In genomic region chr19:55601127-55601526, GRCh38 we compare ENCODE assay signal across 1 cellular context.
TF ChIP-seq lines count a peak whose summit lies in the region.

No MANE protein-coding gene starts in this region.

TF ChIP-seq in HepG2, 621 proteins besides CTCF, POLR2A, EP300 and RAD21:
- TF ChIP-seq ARHGAP35 (CRISPR knock-in tag; IDR thresholded peaks at IDR 0.05; ENCODE audit: borderline replicate concordance) (no peak), HOXA5 (CRISPR knock-in tag; IDR thresholded peaks at IDR 0.05) (no peak), ZMYM3 (CRISPR knock-in tag; IDR thresholded peaks at IDR 0.05) (peak; percentile 83), ZNF263 (CRISPR knock-in tag; IDR thresholded peaks at IDR 0.05) (no peak), ZNF792 (CRISPR knock-in tag; IDR thresholded peaks at IDR 0.05) (0 out of 2 replicates have a peak, but pooled peaks have one; percentile 21), MTF1 (CRISPR knock-in tag; IDR thresholded peaks at IDR 0.05) (no peak), CREM (IDR thresholded peaks at IDR 0.05) (no peak), CREM (CRISPR knock-in tag; IDR thresholded peaks at IDR 0.05) (0 out of 2 replicates have a peak, but pooled peaks have one; percentile 1), AFF4 (CRISPR knock-in tag; IDR thresholded peaks at IDR 0.05) (0 out of 2 replicates have a peak, but pooled peaks have one; percentile 25), ZNF501 (CRISPR knock-in tag; IDR thresholded peaks at IDR 0.05) (peak; percentile 40; the same call in 1 of the 2 replicates), ZNF629 (CRISPR knock-in tag; conservative IDR thresholded peaks at IDR 0.05) (peak; percentile 89), KLF11 (CRISPR knock-in tag; IDR thresholded peaks at IDR 0.05) (0 out of 2 replicates have a peak, but pooled peaks have one; percentile 16)
- TF ChIP-seq, protein P1, sequence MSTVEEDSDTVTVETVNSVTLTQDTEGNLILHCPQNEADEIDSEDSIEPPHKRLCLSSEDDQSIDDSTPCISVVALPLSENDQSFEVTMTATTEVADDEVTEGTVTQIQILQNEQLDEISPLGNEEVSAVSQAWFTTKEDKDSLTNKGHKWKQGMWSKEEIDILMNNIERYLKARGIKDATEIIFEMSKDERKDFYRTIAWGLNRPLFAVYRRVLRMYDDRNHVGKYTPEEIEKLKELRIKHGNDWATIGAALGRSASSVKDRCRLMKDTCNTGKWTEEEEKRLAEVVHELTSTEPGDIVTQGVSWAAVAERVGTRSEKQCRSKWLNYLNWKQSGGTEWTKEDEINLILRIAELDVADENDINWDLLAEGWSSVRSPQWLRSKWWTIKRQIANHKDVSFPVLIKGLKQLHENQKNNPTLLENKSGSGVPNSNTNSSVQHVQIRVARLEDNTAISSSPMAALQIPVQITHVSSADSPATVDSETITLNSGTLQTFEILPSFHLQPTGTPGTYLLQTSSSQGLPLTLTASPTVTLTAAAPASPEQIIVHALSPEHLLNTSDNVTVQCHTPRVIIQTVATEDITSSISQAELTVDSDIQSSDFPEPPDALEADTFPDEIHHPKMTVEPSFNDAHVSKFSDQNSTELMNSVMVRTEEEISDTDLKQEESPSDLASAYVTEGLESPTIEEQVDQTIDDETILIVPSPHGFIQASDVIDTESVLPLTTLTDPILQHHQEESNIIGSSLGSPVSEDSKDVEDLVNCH (CRISPR knock-in tag; IDR thresholded peaks at IDR 0.05), result no peak
- TF ChIP-seq, protein P2, sequence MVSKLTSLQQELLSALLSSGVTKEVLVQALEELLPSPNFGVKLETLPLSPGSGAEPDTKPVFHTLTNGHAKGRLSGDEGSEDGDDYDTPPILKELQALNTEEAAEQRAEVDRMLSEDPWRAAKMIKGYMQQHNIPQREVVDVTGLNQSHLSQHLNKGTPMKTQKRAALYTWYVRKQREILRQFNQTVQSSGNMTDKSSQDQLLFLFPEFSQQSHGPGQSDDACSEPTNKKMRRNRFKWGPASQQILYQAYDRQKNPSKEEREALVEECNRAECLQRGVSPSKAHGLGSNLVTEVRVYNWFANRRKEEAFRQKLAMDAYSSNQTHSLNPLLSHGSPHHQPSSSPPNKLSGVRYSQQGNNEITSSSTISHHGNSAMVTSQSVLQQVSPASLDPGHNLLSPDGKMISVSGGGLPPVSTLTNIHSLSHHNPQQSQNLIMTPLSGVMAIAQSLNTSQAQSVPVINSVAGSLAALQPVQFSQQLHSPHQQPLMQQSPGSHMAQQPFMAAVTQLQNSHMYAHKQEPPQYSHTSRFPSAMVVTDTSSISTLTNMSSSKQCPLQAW (CRISPR knock-in tag; IDR thresholded peaks at IDR 0.05), result 0 out of 2 replicates have a peak, but pooled peaks have one; percentile 40
- TF ChIP-seq, protein P3, sequence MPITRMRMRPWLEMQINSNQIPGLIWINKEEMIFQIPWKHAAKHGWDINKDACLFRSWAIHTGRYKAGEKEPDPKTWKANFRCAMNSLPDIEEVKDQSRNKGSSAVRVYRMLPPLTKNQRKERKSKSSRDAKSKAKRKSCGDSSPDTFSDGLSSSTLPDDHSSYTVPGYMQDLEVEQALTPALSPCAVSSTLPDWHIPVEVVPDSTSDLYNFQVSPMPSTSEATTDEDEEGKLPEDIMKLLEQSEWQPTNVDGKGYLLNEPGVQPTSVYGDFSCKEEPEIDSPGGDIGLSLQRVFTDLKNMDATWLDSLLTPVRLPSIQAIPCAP (CRISPR knock-in tag; IDR thresholded peaks at IDR 0.05; ENCODE audit: low read depth), result no peak
TF ChIP-seq in HepG2: peak in this region for 8.
